28 cellular contexts compared by ENCODE assay signal in genomic region chr14:52769889-52770288, GRCh38. TPM values are rescaled to one million over a fixed set of nuclear protein-coding genes. Genes with fewer than 3 reads are reported as not detected.
DNase-seq lines count a peak whose midpoint lies in the region; ATAC-seq, FAIRE-seq and TF ChIP-seq lines count a peak whose summit lies in the region.
"Had no signal": no experiment of that assay in that cellular context is flagged by ENCODE, and none has a peak within 500 bp of the region (broad histone marks: within the 10 kb centered on the region; RNA-seq: fewer than 3 reads in every experiment).

No MANE protein-coding gene starts in this region.

- intact Hi-C loops in psoas muscle (cut with DNase I): loop anchor here in 1 of 2 donors (10.0 kb wide), 1 partner anchor 55 kb away; no protein-coding TSS in a partner anchor

- H3K9me3 ChIP-seq in RWPE2 (ENCODE audit: severe bottlenecking): no peaks in the 10 kb centered on the region
- no peaks in the 10 kb centered on the region for H3K9me3 ChIP-seq in psoas muscle
- H3K9me3 ChIP-seq: ascending aorta, neutrophil, thyroid gland had no signal

- peak overlapping the region in 1 of 2 donors; percentile 70 for H3K27ac Mint-ChIP-seq in stimulated activated naive CD8-positive, alpha-beta T cell treated with anti-CD3 and anti-CD28 coated beads, Interleukin-15, amount 100 ng/mL, for 72 hours
- peak overlapping the region; percentile 82 for H3K27ac Mint-ChIP-seq in stimulated activated naive CD8-positive, alpha-beta T cell treated with anti-CD3 and anti-CD28 coated beads, Interleukin-15, Interleukin-2, amounts not matched to agents 100 ng/mL and 50 ng/mL, for 24 hours
- H3K27ac Mint-ChIP-seq: progenitor cell of endocrine pancreas had no signal

- H3K36me3 Mint-ChIP-seq in stimulated activated naive CD8-positive, alpha-beta T cell treated with anti-CD3 and anti-CD28 coated beads, Interleukin-15, Interleukin-2, amounts not matched to agents 100 ng/mL and 50 ng/mL, for 24 hours (ENCODE audit: low read depth): peaks cover 57% of the 10 kb centered on the region

- H3K27me3 Mint-ChIP-seq in stimulated activated naive CD8-positive, alpha-beta T cell treated with anti-CD3 and anti-CD28 coated beads, Interleukin-15, amount 100 ng/mL, for 72 hours: no peaks in the 10 kb centered on the region
- H3K27me3 Mint-ChIP-seq in stimulated activated naive CD8-positive, alpha-beta T cell treated with anti-CD3 and anti-CD28 coated beads, Interleukin-15, Interleukin-2, amounts not matched to agents 100 ng/mL and 50 ng/mL, for 24 hours: no peaks in the 10 kb centered on the region
- H3K27me3 Mint-ChIP-seq: IgD-negative memory B cell, progenitor cell of endocrine pancreas had no signal

- H3K4me3 ChIP-seq in RWPE2 (ENCODE audit: severe bottlenecking) (no peak overlapping the region), psoas muscle (no peak overlapping the region)
- H3K4me3 ChIP-seq: ascending aorta, GM12878, PC-9, thyroid gland had no signal

- H3K36me3 ChIP-seq in RWPE2 (ENCODE audit: low read depth) (peaks cover 68% of the 10 kb centered on the region), psoas muscle (ENCODE audit: insufficient read depth in 1 of 2, low read depth in 1 of 2) (peaks cover 0 to 77% of the 10 kb centered on the region in 2 donors)

- peaks cover 20% of the 10 kb centered on the region for H3K4me1 Mint-ChIP-seq in stimulated activated naive CD8-positive, alpha-beta T cell treated with anti-CD3 and anti-CD28 coated beads, Interleukin-15, amount 100 ng/mL, for 72 hours
- peaks cover 10% of the 10 kb centered on the region for H3K4me1 Mint-ChIP-seq in stimulated activated naive CD8-positive, alpha-beta T cell treated with anti-CD3 and anti-CD28 coated beads, Interleukin-15, Interleukin-2, amounts not matched to agents 100 ng/mL and 50 ng/mL, for 24 hours (ENCODE audit: low read depth)

- no peak for FAIRE-seq in urothelium cell line (lab: Jason Lieb, UNC)
- FAIRE-seq: GM12878 had no signal

- no peak for DNase-seq in stimulated activated naive CD8-positive, alpha-beta T cell treated with anti-CD3 and anti-CD28 coated beads, Interleukin-15, Interleukin-2, amounts not matched to agents 100 U/mL and 50 U/mL, for 24 hours
- DNase-seq in stimulated activated naive CD8-positive, alpha-beta T cell treated with anti-CD3 and anti-CD28 coated beads, Interleukin-15, amount 100 ng/mL, for 72 hours: no peak
- DNase-seq in RWPE2 (ENCODE audit: low spot score): no peak
- peak; percentile 73 for DNase-seq in dermis blood vessel endothelial cell
- no peak for DNase-seq in psoas muscle
- no peak for DNase-seq in urothelium cell line (ENCODE audit: low spot score)
- DNase-seq: activated CD4-positive, alpha-beta T cell treated with anti-CD3 and anti-CD28 coated beads, Interleukin-2, amount 50 U/mL, for 48 hours; activated naive CD4-positive, alpha-beta T cell; caudate nucleus; GOT3; hypothalamus; immature natural killer cell; NCI-H1105 treated with DMSO at 0.1 percent for 48 hours; NCI-H1930; NCI-H524 treated with DMSO at 0.1 percent for 48 hours; PC-9; SHP77; stimulated activated CD4-positive, alpha-beta T cell treated with anti-CD3 and anti-CD28 coated beads, Interleukin-15, amount 100 ng/mL, for 24 hours; stimulated activated naive CD4-positive, alpha-beta T cell treated with Interleukin-2 at 50 U/mL for 16 hours; thyroid gland had no signal

- H3K4me1 ChIP-seq in RWPE2 (ENCODE audit: insufficient read depth, poor library complexity, severe bottlenecking) (no peaks in the 10 kb centered on the region), psoas muscle (no peaks in the 10 kb centered on the region)
- H3K4me1 ChIP-seq: ascending aorta, thyroid gland had no signal

- TF ChIP-seq CTCF in RWPE2 (IDR thresholded peaks at IDR 0.05; ENCODE audit: poor library complexity, severe bottlenecking) (no peak), psoas muscle (IDR thresholded peaks at IDR 0.05) (no peak)

- H3K27me3 ChIP-seq in RWPE2 (ENCODE audit: insufficient read depth, poor library complexity, severe bottlenecking): no peaks in the 10 kb centered on the region
- H3K27me3 ChIP-seq in psoas muscle (ENCODE audit: insufficient read depth in 3 of 3, low read length in 2 of 3): no peaks in the 10 kb centered on the region
- H3K27me3 ChIP-seq: ascending aorta, neutrophil, thyroid gland had no signal

- ATAC-seq in stimulated activated naive CD8-positive, alpha-beta T cell treated with anti-CD3 and anti-CD28 coated beads, Interleukin-15, Interleukin-2, amounts not matched to agents 100 U/mL and 50 U/mL, for 24 hours: peak; percentile 32
- no peak for ATAC-seq in stimulated activated naive CD8-positive, alpha-beta T cell treated with anti-CD3 and anti-CD28 coated beads, Interleukin-15, amount 100 ng/mL, for 72 hours
- ATAC-seq in RWPE2 (ENCODE audit: low read depth) (0 out of 3 replicates have a peak, but pooled peaks have one; percentile 24), HG03439 (IDR thresholded peaks at IDR 0.05; ENCODE audit: unreplicated experiment) (no peak), psoas muscle (no peak)
- ATAC-seq: GM12878 had no signal

- H3K9me3 Mint-ChIP-seq in stimulated activated naive CD8-positive, alpha-beta T cell treated with anti-CD3 and anti-CD28 coated beads, Interleukin-15, amount 100 ng/mL, for 72 hours: no peaks in the 10 kb centered on the region
- H3K9me3 Mint-ChIP-seq in stimulated activated naive CD8-positive, alpha-beta T cell treated with anti-CD3 and anti-CD28 coated beads, Interleukin-15, Interleukin-2, amounts not matched to agents 100 ng/mL and 50 ng/mL, for 24 hours: no peaks in the 10 kb centered on the region
- H3K9me3 Mint-ChIP-seq: IgD-negative memory B cell, immature natural killer cell had no signal

- H3K4me3 Mint-ChIP-seq in stimulated activated naive CD8-positive, alpha-beta T cell treated with anti-CD3 and anti-CD28 coated beads, Interleukin-15, amount 100 ng/mL, for 72 hours: no peak overlapping the region
- no peak overlapping the region for H3K4me3 Mint-ChIP-seq in stimulated activated naive CD8-positive, alpha-beta T cell treated with anti-CD3 and anti-CD28 coated beads, Interleukin-15, Interleukin-2, amounts not matched to agents 100 ng/mL and 50 ng/mL, for 24 hours
- H3K4me3 Mint-ChIP-seq: IgD-negative memory B cell, immature natural killer cell had no signal

- H3K27ac ChIP-seq in RWPE2 (ENCODE audit: poor library complexity, severe bottlenecking) (no peak overlapping the region), psoas muscle (no peak overlapping the region)
- H3K27ac ChIP-seq: ascending aorta, C4-2B, neutrophil, PC-9, thyroid gland had no signal

RNA-seq across cellular contexts. Expression of gene GNPNAT1, which starts 21.5 kb away (rescaled TPM):
- total RNA-seq in dermis blood vessel endothelial cell (23.8 and 33.8 TPM in 2 replicates), psoas muscle (10 to 100 TPM in 3 of 4 donors, 1 to 10 TPM in 1; 7.9 to 17.0 (median 15.2) TPM)
- polyA plus RNA-seq in psoas muscle: 10 to 100 TPM; 11.9 to 54.0 (median 27.8) TPM

RNA-seq across cellular contexts. Expression of gene STYX, which starts 39.9 kb away (rescaled TPM):
- total RNA-seq in dermis blood vessel endothelial cell (23.8 and 25.8 TPM in 2 replicates), psoas muscle (10 to 100 TPM; 12.5 to 24.7 (median 16.2) TPM)
- polyA plus RNA-seq in psoas muscle: 1 to 10 TPM; 6.5 to 9.1 (median 7.8) TPM

Comparison
In these comparisons a context has a peak if more than half of its experiments do, and no peak if none do; other contexts are left out.
1. ATAC-seq: peak in stimulated activated naive CD8-positive, alpha-beta T cell treated with anti-CD3 and anti-CD28 coated beads, Interleukin-15, Interleukin-2, amounts not matched to agents 100 U/mL and 50 U/mL, for 24 hours (single experiment) and RWPE2 (single experiment); none in stimulated activated naive CD8-positive, alpha-beta T cell treated with anti-CD3 and anti-CD28 coated beads, Interleukin-15, amount 100 ng/mL, for 72 hours (single experiment), HG03439 (single experiment) and psoas muscle (0 of 4).